Comparison of ENCODE assay signal across 21 cellular contexts in genomic region chr10:119747940-119748339, GRCh38.
"Had no signal": no experiment of that assay in that cellular context is flagged by ENCODE, and none has a peak within 500 bp of the region (broad histone marks: within the 10 kb centered on the region; RNA-seq: fewer than 3 reads in every experiment).

No MANE protein-coding gene starts in this region.

- H3K36me3 ChIP-seq: MG63 had no signal

- H3K4me3 ChIP-seq: MG63 had no signal

- H3K9ac ChIP-seq: SK-N-SH had no signal

- H3K27ac ChIP-seq: RWPE1 had no signal

- H3K9me3 ChIP-seq: MG63, SK-N-SH had no signal

- ATAC-seq: Panc1 had no signal

- DNase-seq: IMR-90, Karpas-422, KG1, MG63, NCI-H1092, NCI-H1105 treated with DMSO at 0.1 percent for 48 hours, NCI-H1417 treated with DMSO at 0.1 percent for 48 hours, NCI-H146, NCI-H1694 treated with DMSO at 0.1 percent for 48 hours, NCI-H1930, NCI-H2081, NCI-H2107, NCI-H2227 treated with DMSO at 0.1 percent for 48 hours, NCI-H524, NCI-H526 treated with DMSO at 0.1 percent for 48 hours, NCI-H774, SHP77, SK-N-SH, SW 1271 had no signal

- H3K4me2 ChIP-seq: SK-N-SH had no signal

- H3K27me3 ChIP-seq: MG63 had no signal
